ENCODE assay signal across 1 cellular context in the genomic region with DNA sequence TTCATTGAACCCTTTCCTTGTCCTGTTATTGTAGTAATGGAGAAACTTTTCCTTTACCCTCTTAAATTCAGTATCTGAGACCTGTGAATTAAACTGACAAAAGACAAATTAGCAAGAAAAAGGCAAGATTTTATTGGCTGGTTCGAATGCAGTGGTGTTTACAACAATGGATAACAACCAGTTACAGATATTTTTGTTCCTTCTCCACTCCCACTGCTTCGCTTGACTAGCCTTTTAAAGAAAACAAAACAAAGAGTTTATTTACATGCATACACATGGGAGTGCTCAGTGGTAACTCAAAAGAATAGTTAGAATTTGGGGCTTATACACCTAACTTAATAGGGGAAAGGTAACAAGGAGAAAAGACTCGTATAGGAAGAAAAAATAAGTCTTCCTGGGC.
TF ChIP-seq lines count a peak whose summit lies in the region.

No MANE protein-coding gene starts in this region.

TF ChIP-seq in HCT116, 20 proteins besides CTCF, POLR2A, EP300 and RAD21 (continued from another document):
- TF ChIP-seq, protein P1, sequence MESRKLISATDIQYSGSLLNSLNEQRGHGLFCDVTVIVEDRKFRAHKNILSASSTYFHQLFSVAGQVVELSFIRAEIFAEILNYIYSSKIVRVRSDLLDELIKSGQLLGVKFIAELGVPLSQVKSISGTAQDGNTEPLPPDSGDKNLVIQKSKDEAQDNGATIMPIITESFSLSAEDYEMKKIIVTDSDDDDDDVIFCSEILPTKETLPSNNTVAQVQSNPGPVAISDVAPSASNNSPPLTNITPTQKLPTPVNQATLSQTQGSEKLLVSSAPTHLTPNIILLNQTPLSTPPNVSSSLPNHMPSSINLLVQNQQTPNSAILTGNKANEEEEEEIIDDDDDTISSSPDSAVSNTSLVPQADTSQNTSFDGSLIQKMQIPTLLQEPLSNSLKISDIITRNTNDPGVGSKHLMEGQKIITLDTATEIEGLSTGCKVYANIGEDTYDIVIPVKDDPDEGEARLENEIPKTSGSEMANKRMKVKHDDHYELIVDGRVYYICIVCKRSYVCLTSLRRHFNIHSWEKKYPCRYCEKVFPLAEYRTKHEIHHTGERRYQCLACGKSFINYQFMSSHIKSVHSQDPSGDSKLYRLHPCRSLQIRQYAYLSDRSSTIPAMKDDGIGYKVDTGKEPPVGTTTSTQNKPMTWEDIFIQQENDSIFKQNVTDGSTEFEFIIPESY (IDR thresholded peaks at IDR 0.05; ENCODE audit: extremely low read depth, insufficient replicate concordance, low read length), result no peak
- TF ChIP-seq CBX3 (IDR thresholded peaks at IDR 0.05; ENCODE audit: low read depth) (no peak), ELF1 (IDR thresholded peaks at IDR 0.05; ENCODE audit: borderline replicate concordance, low read depth) (no peak), POLR2AphosphoS5 (IDR thresholded peaks at IDR 0.05; ENCODE audit: low read depth, low read length) (no peak), TCF7L2 (IDR thresholded peaks at IDR 0.05; ENCODE audit: borderline replicate concordance, extremely low read depth, insufficient read depth, insufficient read length) (no peak), CEBPB (IDR thresholded peaks at IDR 0.05; ENCODE audit: low read depth) (no peak), YY1 (IDR thresholded peaks at IDR 0.05; ENCODE audit: extremely low read depth, insufficient replicate concordance, low read depth, low read length) (no peak), SIN3A (IDR thresholded peaks at IDR 0.05; ENCODE audit: low read depth) (no peak), ZFX (IDR thresholded peaks at IDR 0.05) (no peak), EZH2phosphoT487 (IDR thresholded peaks at IDR 0.05; ENCODE audit: borderline replicate concordance) (no peak), SRF (IDR thresholded peaks at IDR 0.05; ENCODE audit: low read depth) (no peak), EGR1 (IDR thresholded peaks at IDR 0.05; ENCODE audit: low read depth) (no peak), FOSL1 (IDR thresholded peaks at IDR 0.05; ENCODE audit: low read depth) (no peak), EZH2 (IDR thresholded peaks at IDR 0.05) (no peak)
- TF ChIP-seq, protein P2, sequence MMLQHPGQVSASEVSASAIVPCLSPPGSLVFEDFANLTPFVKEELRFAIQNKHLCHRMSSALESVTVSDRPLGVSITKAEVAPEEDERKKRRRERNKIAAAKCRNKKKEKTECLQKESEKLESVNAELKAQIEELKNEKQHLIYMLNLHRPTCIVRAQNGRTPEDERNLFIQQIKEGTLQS (IDR thresholded peaks at IDR 0.05), result no peak
- TF ChIP-seq, protein P3, sequence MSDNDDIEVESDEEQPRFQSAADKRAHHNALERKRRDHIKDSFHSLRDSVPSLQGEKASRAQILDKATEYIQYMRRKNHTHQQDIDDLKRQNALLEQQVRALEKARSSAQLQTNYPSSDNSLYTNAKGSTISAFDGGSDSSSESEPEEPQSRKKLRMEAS (IDR thresholded peaks at IDR 0.05), result no peak
